In genomic region chr6:86856937-86857563, GRCh38 we compare ENCODE assay signal across 8 cellular contexts.
DNase-seq lines count a peak whose midpoint lies in the region; ATAC-seq, FAIRE-seq and TF ChIP-seq lines count a peak whose summit lies in the region.

No MANE protein-coding gene starts in this region.

- TF ChIP-seq POLR2A in GM12878 (IDR thresholded peaks at IDR 0.05; ENCODE audit: low read depth, low read length), result no peak

- ATAC-seq in heart right ventricle, result no peak
- ATAC-seq in HG02642 (IDR thresholded peaks at IDR 0.05; ENCODE audit: poor library complexity, unreplicated experiment), result peak; percentile 73
- ATAC-seq in GM12878, result peak; percentile 67
- no peak for ATAC-seq in GM21825 (IDR thresholded peaks at IDR 0.05; ENCODE audit: unreplicated experiment)

- H3K36me3 ChIP-seq in heart right ventricle (no peaks in the 10 kb centered on the region), GM12878 (ENCODE audit: control insufficient read depth in 2 of 2, insufficient read depth in 2 of 2, low read length in 1 of 2) (no peaks in the 10 kb centered on the region)

- H3K9me3 ChIP-seq in heart right ventricle (no peaks in the 10 kb centered on the region), GM12878 (replicated peaks; ENCODE audit: control insufficient read depth, insufficient read depth, low read length) (no peaks in the 10 kb centered on the region)

- TF ChIP-seq CTCF in heart right ventricle (IDR thresholded peaks at IDR 0.05), result peak; percentile 39 to 79 (median 67)
- TF ChIP-seq CTCF in GM12878 (IDR thresholded peaks at IDR 0.05 in 2 of 3, conservative IDR thresholded peaks at IDR 0.05 in 1 of 3; ENCODE audit: control insufficient read depth in 2 of 3, extremely low read depth in 1 of 3, insufficient read depth in 1 of 3, low read depth in 3 of 3, low read length in 3 of 3), result peak; percentile 63 to 77 (median 67)

- CTCF ChIA-PET in GM12878 (lab: Yijun Ruan, JAX), result interaction anchor here (0.6 to 2.0 kb wide), 11 partner anchors 8 to 1102 kb away, joined by 3 to 11 read pairs (median 3); no protein-coding TSS in a partner anchor

- TF ChIP-seq RAD21 in GM12878 (IDR thresholded peaks at IDR 0.05; ENCODE audit: insufficient read depth, low read depth, low read length), result peak; percentile 59

- H3K27me3 ChIP-seq in heart right ventricle (no peaks in the 10 kb centered on the region), GM12878 (replicated peaks in 1 of 2; ENCODE audit: control insufficient read depth in 2 of 2, insufficient read depth in 2 of 2, low read length in 1 of 2) (no peaks in the 10 kb centered on the region)

- no peak overlapping the region for H2AFZ ChIP-seq in GM12878 (ENCODE audit: control insufficient read depth, low read depth, low read length)

- DNase-seq in heart right ventricle (peak in 1 of 2 donors; percentile 9), cardiac septum (ENCODE audit: low spot score) (no peak), NCI-H345 treated with DMSO at 0.1 percent for 48 hours (lab: John Stamatoyannopoulos, UW; ENCODE audit: unreplicated experiment) (peak; percentile 6), GM12878 (ENCODE audit: low read depth, low spot score) (no peak), lung microvascular endothelial cell (ENCODE audit: low read depth in 2 of 2) (peak; percentile 49 to 53)
- no peak for DNase-seq in effector CD4-positive, alpha-beta T cell

- H3K9ac ChIP-seq in GM12878 (ENCODE audit: control insufficient read depth, insufficient read depth, low read length), result no peak overlapping the region

- intact Hi-C loops in heart right ventricle (cut with DNase I) (loop anchor here in 6 of 10 donors (5.0 to 10.0 kb wide), 4 partner anchors 932 to 1102 kb away; no protein-coding TSS in a partner anchor), cardiac septum (cut with DNase I) (no loop called here), GM12878 (cut with micrococcal nuclease; ENCODE audit: unreplicated experiment) (loop anchor here (2.0 to 5.0 kb wide), 2 partner anchors 934 to 1100 kb away; no protein-coding TSS in a partner anchor)

- TF ChIP-seq EP300 in GM12878 (IDR thresholded peaks at IDR 0.05; ENCODE audit: borderline replicate concordance in 1 of 2, control insufficient read depth in 1 of 2, low read depth in 2 of 2, low read length in 2 of 2), result no peak

- no peaks in the 10 kb centered on the region for H3K79me2 ChIP-seq in GM12878 (ENCODE audit: control insufficient read depth, insufficient read depth, low read length)

- RAD21 ChIA-PET in GM12878 (lab: Charles Lee; ENCODE audit: unreplicated experiment), result interaction anchor here (1.5 kb wide), 1 partner anchor 934 kb away, joined by 9 read pairs; no protein-coding TSS in a partner anchor

- peak; percentile 70 for FAIRE-seq in GM12878 (lab: Jason Lieb, UNC)

- 15 to 19% methylated on average over 3 of the region's 3 CpGs for WGBS in heart right ventricle, 2 donors
- WGBS in GM12878 (ENCODE audit: insufficient coverage, insufficient replicate concordance, low lambda C conversion rate, missing lambda C conversion rate), result 0% methylated on average over 3 of the region's 3 CpGs

- H3K4me2 ChIP-seq in GM12878 (ENCODE audit: control insufficient read depth, insufficient read depth), result no peak overlapping the region

- no peak overlapping the region for H3K4me3 ChIP-seq in heart right ventricle
- no peak overlapping the region for H3K4me3 ChIP-seq in GM12878

- H3K4me1 ChIP-seq in heart right ventricle (peaks cover 0 to 2% (median 0%) of the 10 kb centered on the region in 9 donors), GM12878 (ENCODE audit: control insufficient read depth, insufficient read depth, low read length) (no peaks in the 10 kb centered on the region)

- H3K27ac ChIP-seq in heart right ventricle, result no peak overlapping the region
- H3K27ac ChIP-seq in GM12878 (ENCODE audit: control insufficient read depth, insufficient read depth), result no peak overlapping the region

- in situ Hi-C loops in GM12878 (cut with MboI), result loop anchor here (10.0 kb wide), 1 partner anchor 932 kb away; no protein-coding TSS in a partner anchor

- no TSS peak for BruUV-seq in GM12878 (replicated peaks; lab: Mats Ljungman, UMichigan)

- SMC1A ChIA-PET in GM12878 (lab: Charles Lee; ENCODE audit: uncharacterized antibody, unreplicated experiment), result no interaction called here

- no peaks in the 10 kb centered on the region for H4K20me1 ChIP-seq in GM12878 (ENCODE audit: control insufficient read depth, insufficient read depth)

- POLR2A ChIA-PET in GM12878 (lab: Charles Lee), result no interaction called here

TF ChIP-seq in GM12878, 131 proteins besides CTCF, POLR2A, EP300 and RAD21:
- TF ChIP-seq SMC3 (IDR thresholded peaks at IDR 0.05; ENCODE audit: borderline replicate concordance, low read length) (peak; percentile 69), IRF3 (IDR thresholded peaks at IDR 0.05) (no peak)
TF ChIP-seq in GM12878: peak in this region for 1.

Comparison
In these comparisons a context has a peak if more than half of its experiments do, and no peak if none do; other contexts are left out.
1. ATAC-seq: peak in HG02642 (single experiment) and GM12878 (single experiment); none in heart right ventricle (0 of 8) and GM21825 (single experiment).
2. DNase-seq: peak in NCI-H345 treated with DMSO at 0.1 percent for 48 hours (single experiment) and lung microvascular endothelial cell (2 of 2); none in cardiac septum (single experiment), GM12878 (single experiment) and effector CD4-positive, alpha-beta T cell (single experiment).